In genomic region chr16:5032748-5033167, GRCh38 we compare ENCODE assay signal across 8 cellular contexts. TPM values are rescaled to one million over a fixed set of nuclear protein-coding genes. Genes with fewer than 3 reads are reported as not detected.
DNase-seq lines count a peak whose midpoint lies in the region; ATAC-seq lines count a peak whose summit lies in the region.

No MANE protein-coding gene starts in this region.

- peak overlapping the region; percentile 41 for H3K4me3 Mint-ChIP-seq in T-helper 1 cell treated with Interleukin-12 subunit alpha and Interleukin-12 subunit beta and Interleukin-4 antibody, amounts not matched to agents 30 μg/mL and 1 μg/mL, for 36 hours
- peak overlapping the region; percentile 87 for H3K4me3 Mint-ChIP-seq in activated naive CD8-positive, alpha-beta T cell
- H3K4me3 Mint-ChIP-seq in immature natural killer cell, result peak overlapping the region; percentile 65 to 83 (median 75)
- peak overlapping the region; percentile 80 to 85 for H3K4me3 Mint-ChIP-seq in stimulated activated naive B cell treated with anti-CD40 and anti-IgM and Interleukin-4, amounts not matched to agents 10 μg/mL and 1 μg/mL and 100 μg/mL, for 72 hours

- H3K27ac Mint-ChIP-seq in T-helper 1 cell treated with Interleukin-12 subunit alpha and Interleukin-12 subunit beta and Interleukin-4 antibody, amounts not matched to agents 30 μg/mL and 1 μg/mL, for 36 hours, result no peak overlapping the region
- H3K27ac Mint-ChIP-seq in activated naive CD8-positive, alpha-beta T cell, result peak overlapping the region; percentile 9
- H3K27ac Mint-ChIP-seq in immature natural killer cell, result peak overlapping the region in 5 of 6 donors; percentile 5 to 67 (median 34)
- peak overlapping the region; percentile 81 for H3K27ac Mint-ChIP-seq in stimulated activated naive B cell treated with anti-CD40 and anti-IgM and Interleukin-4, amounts not matched to agents 10 μg/mL and 1 μg/mL and 100 μg/mL, for 72 hours

- no peaks in the 10 kb centered on the region for H3K9me3 Mint-ChIP-seq in T-helper 1 cell treated with Interleukin-12 subunit alpha and Interleukin-12 subunit beta and Interleukin-4 antibody, amounts not matched to agents 30 μg/mL and 1 μg/mL, for 36 hours
- H3K9me3 Mint-ChIP-seq in activated naive CD8-positive, alpha-beta T cell (ENCODE audit: low read depth), result no peaks in the 10 kb centered on the region
- no peaks in the 10 kb centered on the region for H3K9me3 Mint-ChIP-seq in immature natural killer cell
- H3K9me3 Mint-ChIP-seq in stimulated activated naive B cell treated with anti-CD40 and anti-IgM and Interleukin-4, amounts not matched to agents 10 μg/mL and 1 μg/mL and 100 μg/mL, for 72 hours, result no peaks in the 10 kb centered on the region

- peaks cover 12% of the 10 kb centered on the region for H3K4me1 Mint-ChIP-seq in T-helper 1 cell treated with Interleukin-12 subunit alpha and Interleukin-12 subunit beta and Interleukin-4 antibody, amounts not matched to agents 30 μg/mL and 1 μg/mL, for 36 hours (ENCODE audit: low read depth)
- H3K4me1 Mint-ChIP-seq in activated naive CD8-positive, alpha-beta T cell (ENCODE audit: low read depth), result peaks cover 19% of the 10 kb centered on the region
- peaks cover 16 to 21% of the 10 kb centered on the region in 2 donors for H3K4me1 Mint-ChIP-seq in immature natural killer cell
- H3K4me1 Mint-ChIP-seq in stimulated activated naive B cell treated with anti-CD40 and anti-IgM and Interleukin-4, amounts not matched to agents 10 μg/mL and 1 μg/mL and 100 μg/mL, for 72 hours, result peaks cover 14 to 30% of the 10 kb centered on the region in 2 donors

- DNase-seq in T-helper 1 cell (no peak), immature natural killer cell (no peak), NCI-H2196 (lab: John Stamatoyannopoulos, UW; ENCODE audit: unreplicated experiment) (no peak), Kasumi-1 (lab: John Stamatoyannopoulos, UW) (no peak)
- no peak for DNase-seq in stimulated activated naive B cell treated with anti-CD40 and anti-IgM and Interleukin-4, amounts not matched to agents 10 μg/mL and 1 μg/mL and 100 μg/mL, for 72 hours

- no peak for ATAC-seq in stimulated activated naive B cell treated with anti-CD40 and anti-IgM and Interleukin-4, amounts not matched to agents 10 μg/mL and 1 μg/mL and 100 μg/mL, for 72 hours (replicated peaks)
- ATAC-seq in HG03442 (IDR thresholded peaks at IDR 0.05; ENCODE audit: unreplicated experiment), result no peak

- no peaks in the 10 kb centered on the region for H3K36me3 Mint-ChIP-seq in T-helper 1 cell treated with Interleukin-12 subunit alpha and Interleukin-12 subunit beta and Interleukin-4 antibody, amounts not matched to agents 30 μg/mL and 1 μg/mL, for 36 hours (ENCODE audit: low read depth)
- H3K36me3 Mint-ChIP-seq in activated naive CD8-positive, alpha-beta T cell, result no peaks in the 10 kb centered on the region
- peaks cover 0 to 8% (median 4%) of the 10 kb centered on the region in 3 donors for H3K36me3 Mint-ChIP-seq in immature natural killer cell
- peaks cover 9 to 30% of the 10 kb centered on the region in 2 donors for H3K36me3 Mint-ChIP-seq in stimulated activated naive B cell treated with anti-CD40 and anti-IgM and Interleukin-4, amounts not matched to agents 10 μg/mL and 1 μg/mL and 100 μg/mL, for 72 hours

- no peaks in the 10 kb centered on the region for H3K27me3 Mint-ChIP-seq in T-helper 1 cell treated with Interleukin-12 subunit alpha and Interleukin-12 subunit beta and Interleukin-4 antibody, amounts not matched to agents 30 μg/mL and 1 μg/mL, for 36 hours (ENCODE audit: low read depth)
- no peaks in the 10 kb centered on the region for H3K27me3 Mint-ChIP-seq in activated naive CD8-positive, alpha-beta T cell
- peaks cover 3 to 8% (median 7%) of the 10 kb centered on the region in 3 donors for H3K27me3 Mint-ChIP-seq in immature natural killer cell (ENCODE audit: low read depth in 3 of 3)
- H3K27me3 Mint-ChIP-seq in stimulated activated naive B cell treated with anti-CD40 and anti-IgM and Interleukin-4, amounts not matched to agents 10 μg/mL and 1 μg/mL and 100 μg/mL, for 72 hours, result no peaks in the 10 kb centered on the region

RNA-seq across cellular contexts. Expression of gene NAGPA, which starts 1.0 kb away (rescaled TPM):
- polyA plus RNA-seq in immature natural killer cell, result 10 to 100 TPM; 26.6 to 50.6 (median 37.2) TPM

RNA-seq across cellular contexts. Expression of gene C16orf89, which starts 33.0 kb away (rescaled TPM):
- polyA plus RNA-seq in immature natural killer cell, result not detected

RNA-seq across cellular contexts. Expression of gene ALG1, which starts 38.9 kb away (rescaled TPM):
- polyA plus RNA-seq in immature natural killer cell, result 10 to 100 TPM; 29.2 to 47.5 (median 32.8) TPM
